ENCODE assay signal across 21 cellular contexts in the genomic region with DNA sequence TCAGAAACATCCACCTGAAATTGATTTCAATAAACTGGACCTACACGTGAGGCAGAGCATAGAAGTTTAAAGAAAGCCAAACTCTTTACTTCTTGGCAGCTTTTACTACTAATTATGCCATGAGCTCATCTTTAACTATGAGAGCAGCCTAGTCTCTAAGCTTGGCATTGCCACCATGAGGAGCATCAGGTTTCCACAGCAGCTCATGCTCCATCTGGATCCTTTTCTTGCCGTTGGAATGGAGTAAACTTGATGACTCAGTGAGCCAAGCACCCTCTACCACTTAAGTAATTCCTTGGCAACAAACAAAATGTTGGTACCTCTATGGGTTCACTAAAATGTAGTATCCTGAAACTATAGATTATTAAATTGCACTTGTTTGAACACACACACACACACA.
DNase-seq lines count a peak whose midpoint lies in the region; ATAC-seq, FAIRE-seq and TF ChIP-seq lines count a peak whose summit lies in the region.
"Had no signal": no experiment of that assay in that cellular context is flagged by ENCODE, and none has a peak within 500 bp of the region (broad histone marks: within the 10 kb centered on the region; RNA-seq: fewer than 3 reads in every experiment).

No MANE protein-coding gene starts in this region.

- POLR2A ChIA-PET in RWPE1 (lab: Yijun Ruan, JAX; ENCODE audit: low non-redundant PET) = no interaction called here

- TF ChIP-seq POLR2A in H54 (IDR thresholded peaks at IDR 0.05; ENCODE audit: low read depth, low read length) = no peak

- ATAC-seq in GM21825 (IDR thresholded peaks at IDR 0.05; ENCODE audit: unreplicated experiment) = no peak
- ATAC-seq: activated CD4-positive, CD25-positive, alpha-beta regulatory T cell treated with anti-CD3 and anti-CD28 coated beads, Interleukin-2, amount 50 U/mL, for 24 hours; body of pancreas; esophagus mucosa; HCT116; left ventricle myocardium superior; T-helper 17 cell had no signal

- H3K27ac ChIP-seq in RWPE1 = no peak overlapping the region
- H3K27ac ChIP-seq: body of pancreas, ovary had no signal

- no peak overlapping the region for H3K4me3 ChIP-seq in fibroblast of the aortic adventitia (ENCODE audit: low read depth, low read length)
- H3K4me3 ChIP-seq: body of pancreas, ovary had no signal

- no peak for TF ChIP-seq CTCF in D721Med (IDR thresholded peaks at IDR 0.05; ENCODE audit: insufficient read depth, missing control alignments)
- TF ChIP-seq CTCF in RWPE1 (conservative IDR thresholded peaks at IDR 0.05; ENCODE audit: low read depth) = no peak
- TF ChIP-seq CTCF in fibroblast of the aortic adventitia (IDR thresholded peaks at IDR 0.05; ENCODE audit: insufficient read depth, low read length) = no peak

- no peak for DNase-seq in D721Med (ENCODE audit: insufficient read length, low spot score)
- peak; percentile 14 for DNase-seq in NCI-H1694 (lab: John Stamatoyannopoulos, UW)
- peak; percentile 8 for DNase-seq in RWPE1 (ENCODE audit: low spot score)
- peak; percentile 1 for DNase-seq in fibroblast of the aortic adventitia (ENCODE audit: low read depth)
- DNase-seq in H54 (ENCODE audit: insufficient read length, low spot score) = no peak
- no peak for DNase-seq in activated CD4-positive, CD25-positive, alpha-beta regulatory T cell (lab: John Stamatoyannopoulos, UW)
- DNase-seq in activated CD4-positive, alpha-beta T cell treated with anti-CD3 and anti-CD28 coated beads for 4 hours = no peak
- DNase-seq: body of pancreas; dermis blood vessel endothelial cell; left ventricle myocardium superior; NCI-H2029 treated with DMSO at 0.1 percent for 48 hours; NK-92 treated with Interleukin-12 subunit alpha and Interleukin-12 subunit beta, amount 100 ng/mL, for 24 hours; ovary; Right ventricle myocardium superior; stimulated activated CD4-positive, alpha-beta T cell treated with anti-CD3 and anti-CD28 coated beads, Interleukin-4, amount 100 ng/mL, for 1 hour; T-helper 17 cell had no signal

- FAIRE-seq in D721Med (lab: Jason Lieb, UNC) (peak; percentile 11), H54 (lab: Jason Lieb, UNC) (no peak)
- FAIRE-seq: HTR-8/SVneo had no signal

- CTCF ChIA-PET in RWPE1 (lab: Yijun Ruan, JAX) = no interaction called here

Comparison
In these comparisons a context has a peak if more than half of its experiments do, and no peak if none do; other contexts are left out.
1. DNase-seq: peak in NCI-H1694 (single experiment), RWPE1 (single experiment) and fibroblast of the aortic adventitia (single experiment); none in D721Med (single experiment), H54 (single experiment), activated CD4-positive, CD25-positive, alpha-beta regulatory T cell (0 of 4) and activated CD4-positive, alpha-beta T cell treated with anti-CD3 and anti-CD28 coated beads for 4 hours (0 of 2).